Comparison of ENCODE assay signal across 25 cellular contexts in the genomic region with DNA sequence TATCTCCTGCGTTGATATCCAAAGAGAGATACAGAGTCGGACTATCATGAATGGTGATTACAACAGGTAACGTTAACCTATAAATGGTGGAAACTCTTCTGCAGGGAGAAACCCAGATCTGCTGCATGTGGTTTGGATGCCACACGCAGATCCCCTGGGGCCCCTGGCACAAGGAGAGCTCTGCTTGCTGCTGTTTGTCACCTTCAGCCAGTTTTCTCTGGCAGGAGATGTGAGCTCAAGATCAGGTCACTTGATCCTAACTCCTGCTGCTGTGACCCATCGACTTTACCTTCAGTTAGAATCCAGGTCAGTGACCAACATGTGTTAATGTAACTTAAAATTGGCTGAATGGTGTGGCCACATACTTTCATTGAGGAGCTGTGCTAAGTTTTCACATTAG. TPM values are rescaled to one million over a fixed set of nuclear protein-coding genes. Genes with fewer than 3 reads are reported as not detected.
A peak's percentile ranks its signal among the peaks of the same experiment; 100 is the strongest.
DNase-seq lines count a peak whose midpoint lies in the region; ATAC-seq and TF ChIP-seq lines count a peak whose summit lies in the region.
"Had no signal": no experiment of that assay in that cellular context is flagged by ENCODE, and none has a peak within 500 bp of the region (broad histone marks: within the 10 kb centered on the region; RNA-seq: fewer than 3 reads in every experiment).

No MANE protein-coding gene starts in this region.

- intact Hi-C loops in left ventricle myocardium inferior (cut with micrococcal nuclease): no loop called here
- intact Hi-C loops in dendritic cell treated with granulocyte-macrophage colony-stimulating factor and Interleukin-4, amounts not matched to agents 40 ng/mL and 50 ng/mL, for 4 days (cut with micrococcal nuclease): loop anchor here (1.0 to 5.0 kb wide), 3 partner anchors 58 to 690 kb away; no protein-coding TSS in a partner anchor
- intact Hi-C loops in upper lobe of right lung (cut with DNase I): loop anchor here (10.0 kb wide), 1 partner anchor 58 kb away; no protein-coding TSS in a partner anchor
- intact Hi-C loops in CD14-positive monocyte (cut with micrococcal nuclease): loop anchor here (2.0 to 5.0 kb wide), 2 partner anchors 56 to 60 kb away; no protein-coding TSS in a partner anchor

- H3K36me3 ChIP-seq in cardiac muscle cell (no peaks in the 10 kb centered on the region), left ventricle myocardium inferior (no peaks in the 10 kb centered on the region), RWPE2 (ENCODE audit: low read depth) (no peaks in the 10 kb centered on the region), upper lobe of right lung (no peaks in the 10 kb centered on the region)
- H3K36me3 ChIP-seq: MG63, right lobe of liver, vagina had no signal

- no peak for DNase-seq in cardiac muscle cell (ENCODE audit: low read depth in 1 of 2, low spot score in 1 of 2)
- DNase-seq in left ventricle myocardium inferior: no peak
- DNase-seq in RWPE2 (ENCODE audit: low spot score): no peak
- no peak for DNase-seq in upper lobe of right lung
- no peak for DNase-seq in CD14-positive monocyte (ENCODE audit: low spot score)
- DNase-seq in NCI-H2029 (lab: John Stamatoyannopoulos, UW): no peak
- DNase-seq: activated CD4-positive, CD25-positive, alpha-beta regulatory T cell; activated effector memory CD4-positive, alpha-beta T cell treated with Interleukin-2 at 50 U/mL for 16 hours; aorta; DMS79 treated with DMSO at 0.1 percent for 48 hours; NCI-H1436; right lobe of liver; testis had no signal

- no peak for ATAC-seq in RWPE2 (ENCODE audit: low read depth)
- ATAC-seq in upper lobe of right lung: no peak

- H3K27me3 Mint-ChIP-seq in dendritic cell treated with granulocyte-macrophage colony-stimulating factor and Interleukin-4, amounts not matched to agents 40 ng/mL and 50 ng/mL, for 4 days: no peaks in the 10 kb centered on the region
- H3K27me3 Mint-ChIP-seq in CD14-positive monocyte (ENCODE audit: low read depth in 3 of 3): peaks cover 0 to 2% (median 0%) of the 10 kb centered on the region in 3 donors
- H3K27me3 Mint-ChIP-seq: IgD-negative memory B cell had no signal

- H3K4me3 ChIP-seq in cardiac muscle cell: no peak overlapping the region
- no peak overlapping the region for H3K4me3 ChIP-seq in left ventricle myocardium inferior
- H3K4me3 ChIP-seq in RWPE2 (ENCODE audit: severe bottlenecking): no peak overlapping the region
- H3K4me3 ChIP-seq in upper lobe of right lung: no peak overlapping the region
- H3K4me3 ChIP-seq: GM12878, MG63, right lobe of liver, testis, vagina had no signal

- H3K9me3 Mint-ChIP-seq in dendritic cell treated with granulocyte-macrophage colony-stimulating factor and Interleukin-4, amounts not matched to agents 40 ng/mL and 50 ng/mL, for 4 days: peaks cover 26% of the 10 kb centered on the region
- H3K9me3 Mint-ChIP-seq in CD14-positive monocyte: peaks cover 5 to 10% (median 6%) of the 10 kb centered on the region in 7 donors
- H3K9me3 Mint-ChIP-seq: IgD-negative memory B cell, immature natural killer cell had no signal

- peaks cover 33% of the 10 kb centered on the region for H3K4me1 ChIP-seq in cardiac muscle cell (ENCODE audit: low read depth)
- peaks cover 25% of the 10 kb centered on the region for H3K4me1 ChIP-seq in left ventricle myocardium inferior
- H3K4me1 ChIP-seq in RWPE2 (ENCODE audit: insufficient read depth, poor library complexity, severe bottlenecking): peaks cover 25% of the 10 kb centered on the region
- no peaks in the 10 kb centered on the region for H3K4me1 ChIP-seq in upper lobe of right lung

- H3K9me3 ChIP-seq in cardiac muscle cell (ENCODE audit: low read depth) (no peaks in the 10 kb centered on the region), left ventricle myocardium inferior (replicated peaks) (no peaks in the 10 kb centered on the region), RWPE2 (ENCODE audit: severe bottlenecking) (no peaks in the 10 kb centered on the region), upper lobe of right lung (no peaks in the 10 kb centered on the region)
- H3K9me3 ChIP-seq: MG63, right lobe of liver, testis, vagina had no signal

- H3K36me3 Mint-ChIP-seq in dendritic cell treated with granulocyte-macrophage colony-stimulating factor and Interleukin-4, amounts not matched to agents 40 ng/mL and 50 ng/mL, for 4 days (ENCODE audit: low read depth): peaks cover 33% of the 10 kb centered on the region
- peaks cover 6 to 7% of the 10 kb centered on the region in 2 donors for H3K36me3 Mint-ChIP-seq in CD14-positive monocyte
- H3K36me3 Mint-ChIP-seq: IgD-negative memory B cell had no signal

- no peak for TF ChIP-seq CTCF in cardiac muscle cell (IDR thresholded peaks at IDR 0.05; ENCODE audit: low read depth, low read length)
- TF ChIP-seq CTCF in left ventricle myocardium inferior (IDR thresholded peaks at IDR 0.05; ENCODE audit: borderline replicate concordance): no peak
- TF ChIP-seq CTCF in RWPE2 (IDR thresholded peaks at IDR 0.05; ENCODE audit: poor library complexity, severe bottlenecking): no peak
- TF ChIP-seq CTCF in upper lobe of right lung (IDR thresholded peaks at IDR 0.05): no peak
- no peak for TF ChIP-seq CTCF in CD14-positive monocyte (IDR thresholded peaks at IDR 0.05)

- H3K27ac ChIP-seq in cardiac muscle cell (peak overlapping the region; percentile 49), left ventricle myocardium inferior (replicated peaks) (no peak overlapping the region), RWPE2 (ENCODE audit: poor library complexity, severe bottlenecking) (peak overlapping the region; percentile 14), upper lobe of right lung (peak overlapping the region; percentile 7)
- H3K27ac ChIP-seq: epithelial cell of prostate, RWPE1, testis, vagina had no signal

- peaks cover 68% of the 10 kb centered on the region for H3K4me1 Mint-ChIP-seq in dendritic cell treated with granulocyte-macrophage colony-stimulating factor and Interleukin-4, amounts not matched to agents 40 ng/mL and 50 ng/mL, for 4 days (ENCODE audit: low read depth)
- H3K4me1 Mint-ChIP-seq in CD14-positive monocyte: peaks cover 39% of the 10 kb centered on the region

- H3K27me3 ChIP-seq in cardiac muscle cell (no peaks in the 10 kb centered on the region), left ventricle myocardium inferior (ENCODE audit: low read depth) (no peaks in the 10 kb centered on the region), RWPE2 (ENCODE audit: insufficient read depth, poor library complexity, severe bottlenecking) (no peaks in the 10 kb centered on the region), upper lobe of right lung (no peaks in the 10 kb centered on the region)
- H3K27me3 ChIP-seq: MG63, right lobe of liver, testis, vagina had no signal

- H3K4me3 Mint-ChIP-seq in dendritic cell treated with granulocyte-macrophage colony-stimulating factor and Interleukin-4, amounts not matched to agents 40 ng/mL and 50 ng/mL, for 4 days: no peak overlapping the region
- H3K4me3 Mint-ChIP-seq in CD14-positive monocyte: no peak overlapping the region
- H3K4me3 Mint-ChIP-seq: IgD-negative memory B cell, mesothelial cell of epicardium had no signal

- peak overlapping the region; percentile 80 for H3K27ac Mint-ChIP-seq in dendritic cell treated with granulocyte-macrophage colony-stimulating factor and Interleukin-4, amounts not matched to agents 40 ng/mL and 50 ng/mL, for 4 days
- peak overlapping the region in 2 of 7 donors; percentile 63 to 73 for H3K27ac Mint-ChIP-seq in CD14-positive monocyte
- H3K27ac Mint-ChIP-seq: mesothelial cell of epicardium had no signal

RNA-seq across cellular contexts. Expression of a gene that starts 23.8 kb away (rescaled TPM):
- total RNA-seq in cardiac muscle cell: not detected in 2 replicates
- polyA plus RNA-seq in cardiac muscle cell: not detected in 2 replicates
- not detected for total RNA-seq in left ventricle myocardium inferior
- 3.2 TPM for total RNA-seq in upper lobe of right lung
- under 1 TPM in 1 of 2 donors, not detected in 1; 0.20 TPM for polyA plus RNA-seq in CD14-positive monocyte
- total RNA-seq: fibroblast of villous mesenchyme, GM12878, mesothelial cell of epicardium had no signal
- polyA plus RNA-seq: neural cell had no signal

RNA-seq across cellular contexts. Expression of a gene that starts 51.5 kb away (rescaled TPM):
- total RNA-seq in cardiac muscle cell: 0.12 and 0.56 TPM in 2 replicates
- 0.15 and 1.4 TPM in 2 replicates for polyA plus RNA-seq in cardiac muscle cell
- total RNA-seq in left ventricle myocardium inferior: 2.9 TPM
- total RNA-seq in upper lobe of right lung: 7.2 TPM
- polyA plus RNA-seq in CD14-positive monocyte: under 1 TPM; 0.50 to 0.67 TPM
- total RNA-seq: fibroblast of villous mesenchyme, left lobe of liver, mesothelial cell of epicardium had no signal
- polyA plus RNA-seq: neural cell had no signal
